Comparison of ENCODE assay signal across 8 cellular contexts in the genomic region with DNA sequence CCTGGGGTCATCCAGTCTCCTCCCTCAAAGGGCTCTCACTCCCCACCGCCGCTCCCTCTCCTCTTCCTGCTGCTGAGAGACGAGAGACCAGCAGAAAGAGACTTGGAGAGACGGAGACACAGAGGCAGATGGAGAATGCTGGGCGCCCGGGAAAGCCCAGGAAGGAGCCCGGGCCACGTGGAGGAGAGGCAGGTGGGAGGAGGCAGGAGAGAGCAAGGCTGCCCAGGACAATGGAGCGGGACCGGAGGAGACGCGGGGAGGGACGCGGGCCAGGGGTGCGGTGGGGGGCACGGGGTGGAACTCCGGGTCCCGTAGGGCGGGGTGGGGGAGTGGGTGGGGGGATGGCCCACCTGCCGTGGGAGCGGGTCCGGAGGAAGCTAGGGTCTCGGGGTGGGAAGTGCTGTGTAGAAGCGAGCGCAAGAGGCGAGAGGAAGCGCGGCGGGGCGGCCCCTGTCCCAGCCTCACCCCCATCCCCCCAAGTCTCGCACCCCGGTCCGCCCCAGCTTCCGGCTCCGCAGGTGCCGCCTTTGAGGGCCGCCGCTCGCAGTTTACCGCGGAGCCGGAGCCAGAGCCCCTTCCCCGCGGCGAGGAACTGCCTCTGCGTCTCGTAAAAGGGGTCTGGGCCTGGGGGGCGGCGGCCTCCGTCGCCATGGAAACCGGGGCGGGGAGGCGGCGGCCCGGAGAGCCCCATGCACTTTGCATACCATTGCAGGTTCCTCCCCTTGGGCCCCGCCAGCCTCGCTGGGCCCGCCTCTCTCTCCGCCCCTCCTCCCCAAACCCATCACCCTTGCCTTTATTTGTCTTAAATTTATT. TPM values are rescaled to one million over a fixed set of nuclear protein-coding genes. Genes with fewer than 3 reads are reported as not detected.
A peak's percentile ranks its signal among the peaks of the same experiment; 100 is the strongest.
DNase-seq lines count a peak whose midpoint lies in the region; ATAC-seq and TF ChIP-seq lines count a peak whose summit lies in the region.

No MANE protein-coding gene starts in this region.

- peak overlapping the region; percentile 53 for H3K27ac Mint-ChIP-seq in T-helper 17 cell

- in situ Hi-C loops in astrocyte of the spinal cord (cut with HindIII; ENCODE audit: low sequenced_read_pairs) = no loop called here

- peaks cover 16% of the 10 kb centered on the region for H3K4me1 ChIP-seq in ACC112 (ENCODE audit: control insufficient read depth, insufficient read depth, low read length, unreplicated experiment)

- DNase-seq in H7 = peak; percentile 99
- peak; percentile 57 to 61 (median 61) for DNase-seq in T-helper 17 cell
- no peak for DNase-seq in astrocyte of the spinal cord (ENCODE audit: low read depth, low spot score)
- DNase-seq in islet precursor cell = peak; percentile 92
- peak; percentile 15 to 59 (median 39) for DNase-seq in stimulated activated CD4-positive, alpha-beta T cell treated with anti-CD3 and anti-CD28 coated beads, TNF-alpha, amount 100 ng/mL, for 1 hour (ENCODE audit: low read depth in 3 of 3, low spot score in 1 of 3)
- DNase-seq in mucosa of gallbladder (ENCODE audit: low spot score) = no peak
- no peak for DNase-seq in hippocampal formation (lab: John Stamatoyannopoulos, UW)

- no peaks in the 10 kb centered on the region for H3K27me3 ChIP-seq in ACC112 (ENCODE audit: insufficient read depth, low read length)
- H3K27me3 ChIP-seq in H7 (ENCODE audit: control insufficient read depth, insufficient read depth, low read length) = no peaks in the 10 kb centered on the region

- H3K4me3 ChIP-seq in ACC112 (ENCODE audit: low read depth, low read length) (peak overlapping the region; percentile 80), H7 (ENCODE audit: insufficient read depth, low read depth, low read length) (peak overlapping the region; percentile 62), astrocyte of the spinal cord (ENCODE audit: low read depth, low read length) (peak overlapping the region; percentile 46)

- H3K36me3 ChIP-seq in ACC112 (ENCODE audit: insufficient read depth, low read length) (no peaks in the 10 kb centered on the region), H7 (replicated peaks; ENCODE audit: control insufficient read depth, insufficient read depth, low read length) (no peaks in the 10 kb centered on the region)

- H3K27ac ChIP-seq in ACC112 (ENCODE audit: low read depth, low read length) = no peak overlapping the region

- H2AFZ ChIP-seq in ACC112 (ENCODE audit: low read length, unreplicated experiment) = no peak overlapping the region

- peak; percentile 94 for ATAC-seq in T-helper 17 cell

- peak overlapping the region; percentile 79 for H3K4me3 Mint-ChIP-seq in T-helper 17 cell

- H3K79me2 ChIP-seq in ACC112 (ENCODE audit: control insufficient read depth, insufficient read depth, low read length, unreplicated experiment) = no peaks in the 10 kb centered on the region

- H3K9me3 ChIP-seq in T-helper 17 cell (ENCODE audit: control insufficient read depth, low read length, poor library complexity, severe bottlenecking) = no peaks in the 10 kb centered on the region

- peaks cover 33% of the 10 kb centered on the region for H3K4me1 Mint-ChIP-seq in T-helper 17 cell

- H3K27me3 Mint-ChIP-seq in T-helper 17 cell = no peaks in the 10 kb centered on the region

- no peaks in the 10 kb centered on the region for H3K36me3 Mint-ChIP-seq in T-helper 17 cell (ENCODE audit: low read depth)

- no peak for TF ChIP-seq CTCF in astrocyte of the spinal cord (IDR thresholded peaks at IDR 0.05; ENCODE audit: low read depth, low read length)

RNA-seq across cellular contexts. Expression of gene EPHA2, which starts 11.7 kb away (rescaled TPM):
- 43.3 and 63.5 TPM in 2 replicates for total RNA-seq in H7 (2014; rRNA removed; shearing (Covaris generic))
- total RNA-seq in T-helper 17 cell = not detected
- total RNA-seq in mucosa of gallbladder = 37.2 TPM

RNA-seq across cellular contexts. Expression of gene ARHGEF19, which starts 44.9 kb away (rescaled TPM):
- total RNA-seq in H7 (2014; rRNA removed; shearing (Covaris generic)) = 16.2 and 21.0 TPM in 2 replicates
- 1 to 10 TPM; 9.1 to 9.3 TPM for total RNA-seq in T-helper 17 cell
- total RNA-seq in mucosa of gallbladder = 6.4 TPM

Comparison
In these comparisons a context has a peak if more than half of its experiments do, and no peak if none do; other contexts are left out.
1. DNase-seq: peak in H7 (single experiment), T-helper 17 cell (3 of 3), islet precursor cell (single experiment) and stimulated activated CD4-positive, alpha-beta T cell treated with anti-CD3 and anti-CD28 coated beads, TNF-alpha, amount 100 ng/mL, for 1 hour (3 of 3); none in astrocyte of the spinal cord (single experiment), mucosa of gallbladder (single experiment) and hippocampal formation (0 of 2).
2. RNA of gene EPHA2, which starts 11.7 kb away (total RNA-seq): 43.3 to 63.5 TPM in H7 and 37.2 TPM in mucosa of gallbladder (single experiment); not detected in T-helper 17 cell; every median in the first group is over 10 times any median in the second.
3. Peak in every context shown above with its lines, with median percentiles within 50 percentile points of each other: H3K4me3 ChIP-seq.